ENCODE assay signal across 8 cellular contexts in genomic region chr19:56314584-56315075, GRCh38. TPM values are rescaled to one million over a fixed set of nuclear protein-coding genes. Genes with fewer than 3 reads are reported as not detected.
DNase-seq lines count a peak whose midpoint lies in the region; ATAC-seq and TF ChIP-seq lines count a peak whose summit lies in the region.

TSS of gene ZSCAN5A (minus strand) at chr19:56314839. CDS start at chr19:56225046, 89,793 bp downstream.

- no peaks in the 10 kb centered on the region for H3K36me3 Mint-ChIP-seq in naive B cell
- peaks cover 25% of the 10 kb centered on the region for H3K36me3 Mint-ChIP-seq in stimulated activated effector memory CD8-positive, alpha-beta T cell treated with anti-CD3 and anti-CD28 coated beads, Interleukin-12 subunit alpha, Interleukin-12 subunit beta, amount 100 ng/mL, for 72 hours

- peak within 1 kb of the TSS; percentile 98 to 100 (median 100) for H3K27ac Mint-ChIP-seq in naive B cell
- H3K27ac Mint-ChIP-seq in stimulated activated effector memory CD8-positive, alpha-beta T cell treated with anti-CD3 and anti-CD28 coated beads, Interleukin-12 subunit alpha, Interleukin-12 subunit beta, amount 100 ng/mL, for 72 hours, result peak within 1 kb of the TSS; percentile 97

- no peaks in the 10 kb centered on the region for H3K27me3 Mint-ChIP-seq in naive B cell

- DNase-seq in EL (peak; percentile 93), H4 (ENCODE audit: low spot score) (peak; percentile 98), LNCaP clone FGC (ENCODE audit: low read depth) (peak; percentile 87), RPMI8226 (peak; percentile 98), fibroblast of gingiva (ENCODE audit: low read depth) (peak; percentile 94), naive B cell (peak; percentile 98)
- DNase-seq in activated T-helper 1 cell treated with anti-CD3 and anti-CD28 coated beads, Interleukin-2, amount 50 U/mL, for 16 hours (ENCODE audit: low read depth in 1 of 2, low spot score in 1 of 2), result peak; percentile 91 to 97
- peak; percentile 94 to 98 for DNase-seq in stimulated activated effector memory CD8-positive, alpha-beta T cell treated with anti-CD3 and anti-CD28 coated beads, Interleukin-12 subunit alpha, Interleukin-12 subunit beta, amount 100 ng/mL, for 72 hours (ENCODE audit: low spot score in 2 of 2)

- H3K4me3 ChIP-seq in LNCaP clone FGC (ENCODE audit: low read depth, low read length), result peak within 1 kb of the TSS; percentile 85

- peaks cover 16 to 23% (median 16%) of the 10 kb centered on the region in 3 donors for H3K4me1 Mint-ChIP-seq in naive B cell
- peaks cover 25% of the 10 kb centered on the region for H3K4me1 Mint-ChIP-seq in stimulated activated effector memory CD8-positive, alpha-beta T cell treated with anti-CD3 and anti-CD28 coated beads, Interleukin-12 subunit alpha, Interleukin-12 subunit beta, amount 100 ng/mL, for 72 hours

- H3K9me3 Mint-ChIP-seq in naive B cell, result no peaks in the 10 kb centered on the region
- H3K9me3 Mint-ChIP-seq in stimulated activated effector memory CD8-positive, alpha-beta T cell treated with anti-CD3 and anti-CD28 coated beads, Interleukin-12 subunit alpha, Interleukin-12 subunit beta, amount 100 ng/mL, for 72 hours, result peaks cover 3% of the 10 kb centered on the region

- H3K4me3 Mint-ChIP-seq in naive B cell, result peak within 1 kb of the TSS; percentile 76 to 98 (median 93)
- peak within 1 kb of the TSS; percentile 82 for H3K4me3 Mint-ChIP-seq in stimulated activated effector memory CD8-positive, alpha-beta T cell treated with anti-CD3 and anti-CD28 coated beads, Interleukin-12 subunit alpha, Interleukin-12 subunit beta, amount 100 ng/mL, for 72 hours

- peak; percentile 79 to 81 for ATAC-seq in naive B cell (ENCODE audit: low read depth in 2 of 2)
- ATAC-seq in stimulated activated effector memory CD8-positive, alpha-beta T cell treated with anti-CD3 and anti-CD28 coated beads, Interleukin-12 subunit alpha, Interleukin-12 subunit beta, amount 100 ng/mL, for 72 hours, result peak; percentile 85

- no peak for TF ChIP-seq CTCF in LNCaP clone FGC (IDR thresholded peaks at IDR 0.05; ENCODE audit: control insufficient read depth, extremely low read depth, insufficient read depth)

RNA-seq across cellular contexts. Expression of gene ZSCAN5A, which starts in this region (rescaled TPM):
- 7.0 and 12.7 TPM in 2 replicates for total RNA-seq in H4 (2014; rRNA removed; shearing (Covaris generic))
- polyA plus RNA-seq in naive B cell (ENCODE audit: low read depth in 6 of 6), result 1 to 10 TPM in 5 of 6 donors, not detected in 1; 5.3 to 8.1 (median 7.0) TPM

Comparison
In these comparisons a context has a peak if more than half of its experiments do, and no peak if none do; other contexts are left out.
1. Peak in every context shown above with its lines: DNase-seq, ATAC-seq and H3K4me3 ChIP-seq.